In the genomic region with DNA sequence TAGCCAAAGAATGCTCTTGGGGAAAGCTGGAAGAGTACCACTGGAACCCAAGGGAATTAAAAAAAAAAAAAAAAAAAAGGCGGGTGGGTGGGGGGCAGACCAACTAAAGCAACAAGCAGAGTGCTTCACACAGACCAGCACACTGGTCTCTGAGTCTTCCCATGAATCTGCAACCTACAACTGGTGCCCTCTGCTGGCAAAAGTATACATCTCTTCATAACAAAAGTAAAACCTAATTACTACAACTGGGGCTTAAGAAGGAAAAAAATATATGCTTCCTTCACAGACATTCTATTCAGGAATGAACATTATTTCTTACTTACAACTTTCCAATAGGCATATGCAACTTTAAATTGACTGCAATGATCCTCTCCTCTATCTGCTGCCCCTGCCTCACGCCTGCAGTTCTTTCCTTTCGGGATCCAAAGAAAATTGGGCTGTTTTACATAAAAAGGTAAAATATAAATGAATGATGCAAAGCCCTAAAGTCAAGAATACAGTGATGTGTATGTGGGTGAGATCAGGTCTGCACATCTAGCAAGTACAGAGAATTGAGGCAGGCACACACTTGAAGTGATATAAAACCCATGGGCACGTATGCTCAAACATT, we compare ENCODE assay signal across 8 cellular contexts.
DNase-seq lines count a peak whose midpoint lies in the region; ATAC-seq and TF ChIP-seq lines count a peak whose summit lies in the region.

No MANE protein-coding gene starts in this region.

- no peak overlapping the region for H3K27ac Mint-ChIP-seq in memory B cell
- H3K27ac Mint-ChIP-seq in stimulated activated naive CD8-positive, alpha-beta T cell treated with anti-CD3 and anti-CD28 coated beads, Interleukin-15, amount 100 ng/mL, for 72 hours = no peak overlapping the region

- TF ChIP-seq CTCF in 22Rv1 (IDR thresholded peaks at IDR 0.05) = peak; percentile 87
- TF ChIP-seq CTCF in GM12873 (IDR thresholded peaks at IDR 0.05; ENCODE audit: insufficient read depth, low read depth, low read length, missing control alignments) = peak; percentile 72

- H3K27me3 Mint-ChIP-seq in memory B cell = no peaks in the 10 kb centered on the region
- no peaks in the 10 kb centered on the region for H3K27me3 Mint-ChIP-seq in stimulated activated naive CD8-positive, alpha-beta T cell treated with anti-CD3 and anti-CD28 coated beads, Interleukin-15, amount 100 ng/mL, for 72 hours

- DNase-seq in NCI-H446 treated with DMSO at 0.1 percent for 48 hours (lab: John Stamatoyannopoulos, UW) (peak; percentile 52), memory B cell (ENCODE audit: low spot score in 2 of 2) (peak; percentile 38 to 43)
- peak in 2 of 3 donors; percentile 22 to 41 for DNase-seq in effector memory CD4-positive, alpha-beta T cell
- peak; percentile 45 to 50 for DNase-seq in stimulated activated naive CD8-positive, alpha-beta T cell treated with anti-CD3 and anti-CD28 coated beads, Interleukin-15, amount 100 ng/mL, for 72 hours

- H3K9me3 ChIP-seq in effector memory CD4-positive, alpha-beta T cell (ENCODE audit: control insufficient read depth, low read length) = no peaks in the 10 kb centered on the region

- no peak overlapping the region for H3K27ac ChIP-seq in 22Rv1
- H3K27ac ChIP-seq in effector memory CD4-positive, alpha-beta T cell (ENCODE audit: insufficient read depth, low read length, poor library complexity, severe bottlenecking) = no peak overlapping the region

- no peaks in the 10 kb centered on the region for H3K4me1 Mint-ChIP-seq in memory B cell
- peaks cover 9% of the 10 kb centered on the region for H3K4me1 Mint-ChIP-seq in stimulated activated naive CD8-positive, alpha-beta T cell treated with anti-CD3 and anti-CD28 coated beads, Interleukin-15, amount 100 ng/mL, for 72 hours

- no peaks in the 10 kb centered on the region for H3K36me3 ChIP-seq in effector memory CD4-positive, alpha-beta T cell (ENCODE audit: control insufficient read depth, insufficient read depth, low read length)

- no peaks in the 10 kb centered on the region for H3K36me3 Mint-ChIP-seq in memory B cell

- H3K4me1 ChIP-seq in effector memory CD4-positive, alpha-beta T cell (ENCODE audit: control insufficient read depth, insufficient read depth, low read length, poor library complexity, severe bottlenecking) = no peaks in the 10 kb centered on the region

- H3K4me3 Mint-ChIP-seq in memory B cell = no peak overlapping the region
- no peak overlapping the region for H3K4me3 Mint-ChIP-seq in stimulated activated naive CD8-positive, alpha-beta T cell treated with anti-CD3 and anti-CD28 coated beads, Interleukin-15, amount 100 ng/mL, for 72 hours

- H3K4me3 ChIP-seq in effector memory CD4-positive, alpha-beta T cell (ENCODE audit: insufficient read depth, low read depth, low read length, poor library complexity, severe bottlenecking) = no peak overlapping the region

- H3K9me3 Mint-ChIP-seq in memory B cell = no peaks in the 10 kb centered on the region
- H3K9me3 Mint-ChIP-seq in stimulated activated naive CD8-positive, alpha-beta T cell treated with anti-CD3 and anti-CD28 coated beads, Interleukin-15, amount 100 ng/mL, for 72 hours = peaks cover under 1 to 12% of the 10 kb centered on the region in 2 donors

- no peaks in the 10 kb centered on the region for H3K27me3 ChIP-seq in effector memory CD4-positive, alpha-beta T cell (replicated peaks; ENCODE audit: control insufficient read depth, insufficient read depth, low read length, poor library complexity, severe bottlenecking)

- ATAC-seq in HG03103 (IDR thresholded peaks at IDR 0.05; ENCODE audit: low read depth, unreplicated experiment) (peak; percentile 53), memory B cell (ENCODE audit: low read depth) (peak; percentile 86)
- peak; percentile 75 to 84 for ATAC-seq in activated CD4-positive, CD25-positive, alpha-beta regulatory T cell treated with anti-CD3 and anti-CD28 coated beads, Interleukin-2, amount 50 U/mL, for 24 hours
- ATAC-seq in stimulated activated naive CD8-positive, alpha-beta T cell treated with anti-CD3 and anti-CD28 coated beads, Interleukin-15, amount 100 ng/mL, for 72 hours = peak; percentile 77
